ENCODE assay signal across 23 cellular contexts in genomic region chr11:109096266-109096665, GRCh38.
"Had no signal": no experiment of that assay in that cellular context is flagged by ENCODE, and none has a peak within 500 bp of the region (broad histone marks: within the 10 kb centered on the region; RNA-seq: fewer than 3 reads in every experiment).

No MANE protein-coding gene starts in this region.

- H3K4me1 Mint-ChIP-seq: mesothelial cell of epicardium; naive B cell; nephron; neural progenitor cell; stimulated activated effector memory CD8-positive, alpha-beta T cell treated with anti-CD3 and anti-CD28 coated beads, Interleukin-12 subunit alpha, Interleukin-12 subunit beta, amount 100 ng/mL, for 72 hours had no signal

- H3K27ac ChIP-seq: gastroesophageal sphincter, heart left ventricle, hepatocyte, left lung, neural progenitor cell, prostate gland, right atrium auricular region, stomach, thyroid gland had no signal

- H3K4me1 ChIP-seq: gastroesophageal sphincter, heart left ventricle, left lung, neural progenitor cell, prostate gland, right atrium auricular region, stomach, thyroid gland had no signal

- DNase-seq: cortex of kidney; effector memory CD8-positive, alpha-beta T cell; foreskin fibroblast; heart left ventricle; left cardiac atrium; left lung; mesenchymal stem cell; mucosa of descending colon; naive B cell; stimulated activated CD4-positive, alpha-beta T cell treated with anti-CD3 and anti-CD28 coated beads, Interleukin-2, amount 100 ng/mL, for 24 hours; stimulated activated CD4-positive, alpha-beta T cell treated with anti-CD3 and anti-CD28 coated beads, Interleukin-4, amount 100 ng/mL, for 24 hours; stimulated activated naive CD4-positive, alpha-beta T cell treated with Interleukin-2 at 50 U/mL for 16 hours; stomach; thyroid gland had no signal

- H2AFZ ChIP-seq: hepatocyte, neural progenitor cell had no signal

- H3K27me3 Mint-ChIP-seq: effector memory CD8-positive, alpha-beta T cell; naive B cell; type B pancreatic cell had no signal

- H3K27me3 ChIP-seq: gastroesophageal sphincter, heart left ventricle, hepatocyte, left lung, neural progenitor cell, right atrium auricular region, stomach, thyroid gland had no signal

- H3K4me2 ChIP-seq: hepatocyte, neural progenitor cell had no signal

- H3K9ac ChIP-seq: neural progenitor cell had no signal

- H3K9me3 Mint-ChIP-seq: effector memory CD8-positive, alpha-beta T cell; nephron; neural progenitor cell; stimulated activated effector memory CD8-positive, alpha-beta T cell treated with anti-CD3 and anti-CD28 coated beads, Interleukin-12 subunit alpha, Interleukin-12 subunit beta, amount 100 ng/mL, for 72 hours; type B pancreatic cell had no signal

- H3K36me3 Mint-ChIP-seq: mesothelial cell of epicardium; naive B cell; neural progenitor cell; stimulated activated effector memory CD8-positive, alpha-beta T cell treated with anti-CD3 and anti-CD28 coated beads, Interleukin-12 subunit alpha, Interleukin-12 subunit beta, amount 100 ng/mL, for 72 hours; type B pancreatic cell had no signal

- H3K9me3 ChIP-seq: gastroesophageal sphincter, heart left ventricle, left lung, mucosa of descending colon, prostate gland, right atrium auricular region, stomach, thyroid gland had no signal

- H3K4me3 Mint-ChIP-seq: effector memory CD8-positive, alpha-beta T cell; mesothelial cell of epicardium; naive B cell; nephron; neural progenitor cell; stimulated activated effector memory CD8-positive, alpha-beta T cell treated with anti-CD3 and anti-CD28 coated beads, Interleukin-12 subunit alpha, Interleukin-12 subunit beta, amount 100 ng/mL, for 72 hours; type B pancreatic cell had no signal

- H3K4me3 ChIP-seq: gastroesophageal sphincter, heart left ventricle, hepatocyte, left lung, mucosa of descending colon, neural progenitor cell, prostate gland, right atrium auricular region, stomach, thyroid gland had no signal

- H3K36me3 ChIP-seq: gastroesophageal sphincter, heart left ventricle, left lung, neural progenitor cell, prostate gland, right atrium auricular region, stomach, thyroid gland had no signal

- H3K79me2 ChIP-seq: hepatocyte had no signal

- H3K27ac Mint-ChIP-seq: effector memory CD8-positive, alpha-beta T cell; mesothelial cell of epicardium; naive B cell; nephron; neural progenitor cell; stimulated activated effector memory CD8-positive, alpha-beta T cell treated with anti-CD3 and anti-CD28 coated beads, Interleukin-12 subunit alpha, Interleukin-12 subunit beta, amount 100 ng/mL, for 72 hours; type B pancreatic cell had no signal
